In the genomic region with DNA sequence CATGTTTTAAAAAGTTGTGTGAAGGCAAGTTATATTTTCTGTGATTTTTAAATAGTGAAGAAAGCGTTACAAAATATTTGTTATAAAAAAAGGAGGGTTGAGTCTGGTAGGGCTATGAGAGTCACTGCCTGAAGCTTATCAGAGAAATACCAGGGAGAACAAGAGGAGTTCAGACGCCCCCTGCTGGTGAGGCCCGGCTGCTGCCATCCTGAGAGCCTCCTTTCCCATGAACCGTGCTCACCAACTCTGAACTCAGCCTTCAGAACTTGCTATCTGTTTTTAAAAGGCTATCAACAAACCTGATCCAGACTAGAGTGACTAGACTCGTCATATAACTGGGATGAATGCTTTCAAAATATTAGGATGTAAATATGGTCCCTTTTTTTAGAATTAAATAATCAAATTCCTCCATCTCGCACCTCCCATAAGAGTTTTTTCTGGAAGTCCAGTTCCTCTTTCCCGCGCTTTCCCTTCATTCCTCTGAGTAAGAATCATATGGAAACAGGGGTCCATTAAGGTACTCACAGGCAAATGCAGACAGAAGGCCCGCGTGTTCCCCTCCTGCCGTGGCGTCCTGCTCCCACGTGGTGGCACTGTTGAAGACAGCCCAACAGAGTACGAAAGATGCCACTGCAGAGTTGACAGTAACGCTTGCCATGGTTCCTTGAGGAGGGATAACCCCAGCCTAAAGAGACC, we compare ENCODE assay signal across 8 cellular contexts. TPM values are rescaled to one million over a fixed set of nuclear protein-coding genes. Genes with fewer than 3 reads are reported as not detected.
DNase-seq lines count a peak whose midpoint lies in the region; ATAC-seq and TF ChIP-seq lines count a peak whose summit lies in the region.

No MANE protein-coding gene starts in this region.

- H3K27ac ChIP-seq in coronary artery (no peak overlapping the region), right lobe of liver (no peak overlapping the region)

- peak overlapping the region; percentile 21 for H3K4me3 ChIP-seq in coronary artery
- no peak overlapping the region for H3K4me3 ChIP-seq in right lobe of liver

- TF ChIP-seq CTCF in coronary artery (IDR thresholded peaks at IDR 0.05) (peak; percentile 69), right lobe of liver (IDR thresholded peaks at IDR 0.05) (peak; percentile 68 to 91 (median 88))

- intact Hi-C loops in right lobe of liver (cut with DNase I), result no loop called here

- no peaks in the 10 kb centered on the region for H3K27me3 ChIP-seq in right lobe of liver

- 12% methylated on average over 13 of the region's 15 CpGs for WGBS in right lobe of liver (ENCODE audit: insufficient coverage, low coverage, low lambda C conversion rate, missing lambda C conversion rate)

- H3K4me1 ChIP-seq in right lobe of liver, result no peaks in the 10 kb centered on the region

- no peaks in the 10 kb centered on the region for H3K36me3 ChIP-seq in right lobe of liver

- TF ChIP-seq POLR2A in right lobe of liver (IDR thresholded peaks at IDR 0.05), result no peak

- DNase-seq in Ammon's horn (ENCODE audit: low spot score), result peak; percentile 91
- DNase-seq in NCI-H460 (ENCODE audit: extremely low read depth, low read depth), result peak; percentile 61
- DNase-seq in activated CD4-positive, alpha-beta T cell treated with anti-CD3 and anti-CD28 coated beads for 4 hours, result peak; percentile 54 to 66
- no peak for DNase-seq in coronary artery (ENCODE audit: low spot score)
- DNase-seq in right lobe of liver, result peak; percentile 77 to 81 (median 78)
- DNase-seq in stimulated activated CD4-positive, alpha-beta T cell treated with anti-CD3 and anti-CD28 coated beads, TNF-alpha, amount 100 ng/mL, for 48 hours (ENCODE audit: low read depth in 3 of 3), result peak; percentile 46 to 70 (median 57)

- no peaks in the 10 kb centered on the region for H3K9me3 ChIP-seq in right lobe of liver

- ATAC-seq in GM19035 (IDR thresholded peaks at IDR 0.05; ENCODE audit: unreplicated experiment), result peak; percentile 85
- ATAC-seq in HG03342 (IDR thresholded peaks at IDR 0.05; ENCODE audit: unreplicated experiment), result peak; percentile 94
- peak; percentile 92 to 96 (median 95) for ATAC-seq in right lobe of liver

RNA-seq across cellular contexts. Expression of gene SPATA6, which starts 26.2 kb away (rescaled TPM):
- 5.3 and 6.7 TPM in 2 replicates for total RNA-seq in NCI-H460 (2014; rRNA removed; shearing (Covaris generic))
- polyA plus RNA-seq in NCI-H460 (2014; cell fraction: nucleus; rRNA removed), result 0.54 and 1.3 TPM in 2 replicates
- 1 to 10 TPM; 2.5 to 8.4 (median 4.5) TPM for total RNA-seq in right lobe of liver
